Comparison of ENCODE assay signal across 12 cellular contexts in genomic region chr3:168002786-168003368, GRCh38.
DNase-seq lines count a peak whose midpoint lies in the region; ATAC-seq, FAIRE-seq and TF ChIP-seq lines count a peak whose summit lies in the region.
"Had no signal": no experiment of that assay in that cellular context is flagged by ENCODE, and none has a peak within 500 bp of the region (broad histone marks: within the 10 kb centered on the region; RNA-seq: fewer than 3 reads in every experiment).

No MANE protein-coding gene starts in this region.

- H3K9me3 ChIP-seq in spleen: no peaks in the 10 kb centered on the region
- H3K9me3 ChIP-seq: BLaER1 had no signal

- peak; percentile 88 for FAIRE-seq in RCC 7860 (lab: Jason Lieb, UNC)
- FAIRE-seq: GM12878 had no signal

- ATAC-seq in HG03039 (IDR thresholded peaks at IDR 0.05; ENCODE audit: unreplicated experiment): no peak
- no peak for ATAC-seq in GM19035 (IDR thresholded peaks at IDR 0.05; ENCODE audit: unreplicated experiment)
- ATAC-seq: GM12878, right cardiac atrium had no signal

- no peak overlapping the region for H3K4me3 Mint-ChIP-seq in HFFc6

- peaks cover 13% of the 10 kb centered on the region for H3K4me1 Mint-ChIP-seq in HFFc6 (ENCODE audit: low read depth)

- peaks cover 7% of the 10 kb centered on the region for H3K9me3 Mint-ChIP-seq in HFFc6

- TF ChIP-seq POLR2A in erythroblast (IDR thresholded peaks at IDR 0.05; ENCODE audit: low read length) (no peak), spleen (IDR thresholded peaks at IDR 0.05) (no peak)

- no peaks in the 10 kb centered on the region for H3K27me3 ChIP-seq in spleen (replicated peaks in 1 of 7)
- H3K27me3 ChIP-seq: BLaER1 had no signal

- no peak overlapping the region for H3K27ac Mint-ChIP-seq in HFFc6

- intact Hi-C loops in spleen (cut with DNase I; ENCODE audit: low total_unique reads): no loop called here

- no peaks in the 10 kb centered on the region for H3K4me1 ChIP-seq in spleen
- H3K4me1 ChIP-seq: BLaER1 had no signal

- H3K4me3 ChIP-seq in spleen: no peak overlapping the region
- H3K4me3 ChIP-seq: BLaER1, GM12878, SK-N-MC had no signal

- TF ChIP-seq CTCF in HFFc6 (IDR thresholded peaks at IDR 0.05) (no peak), spleen (IDR thresholded peaks at IDR 0.05 in 8 of 11, conservative IDR thresholded peaks at IDR 0.05 in 3 of 11) (no peak)

- H3K27me3 Mint-ChIP-seq in HFFc6 (ENCODE audit: insufficient read depth): peaks cover 3% of the 10 kb centered on the region

- no peaks in the 10 kb centered on the region for H3K36me3 ChIP-seq in spleen
- H3K36me3 ChIP-seq: BLaER1 had no signal

- WGBS in spleen, 5 donors: 30 to 64% (median 60%) methylated on average over 1 of the region's 1 CpG

- H3K36me3 Mint-ChIP-seq in HFFc6 (ENCODE audit: low read depth): peaks cover 2% of the 10 kb centered on the region

- no peak overlapping the region for H3K27ac ChIP-seq in spleen
- H3K27ac ChIP-seq: BLaER1, SK-N-MC had no signal

- DNase-seq in A172 (ENCODE audit: low spot score) (peak; percentile 13), HFFc6 (peak; percentile 76), RCC 7860 (ENCODE audit: low spot score) (peak; percentile 80), erythroblast (lab: John Stamatoyannopoulos, UW) (peak; percentile 30 to 43), spleen (no peak)
- no peak for DNase-seq in activated CD4-positive, CD25-positive, alpha-beta regulatory T cell treated with anti-CD3 and anti-CD28 coated beads, Interleukin-2, amount 50 U/mL, for 72 hours

Comparison
In these comparisons a context has a peak if more than half of its experiments do, and no peak if none do; other contexts are left out.
1. DNase-seq: peak in A172 (single experiment), HFFc6 (single experiment), RCC 7860 (single experiment) and erythroblast (2 of 2); none in activated CD4-positive, CD25-positive, alpha-beta regulatory T cell treated with anti-CD3 and anti-CD28 coated beads, Interleukin-2, amount 50 U/mL, for 72 hours (single experiment) and spleen (single experiment).